Comparison of ENCODE assay signal across 37 cellular contexts in genomic region chr9:26643826-26644225, GRCh38.
"Had no signal": no experiment of that assay in that cellular context is flagged by ENCODE, and none has a peak within 500 bp of the region (broad histone marks: within the 10 kb centered on the region; RNA-seq: fewer than 3 reads in every experiment).

No MANE protein-coding gene starts in this region.

- H3K9me3 ChIP-seq: MG63 had no signal

- DNase-seq: Karpas-422, Kasumi-1, MG63, MM.1S, MV-4-11, NCI-H1048, NCI-H1092, NCI-H1092 treated with DMSO at 0.1 percent for 48 hours, NCI-H1105, NCI-H1105 treated with DMSO at 0.1 percent for 48 hours, NCI-H1417, NCI-H1417 treated with DMSO at 0.1 percent for 48 hours, NCI-H1436, NCI-H1436 treated with DMSO at 0.1 percent for 48 hours, NCI-H146, NCI-H1694, NCI-H1694 treated with DMSO at 0.1 percent for 48 hours, NCI-H187, NCI-H187 treated with DMSO at 0.1 percent for 48 hours, NCI-H1930, NCI-H2029, NCI-H2029 treated with DMSO at 0.1 percent for 48 hours, NCI-H2081, NCI-H2081 treated with DMSO at 0.1 percent for 48 hours, NCI-H2107, NCI-H2171, NCI-H2171 treated with DMSO at 0.1 percent for 48 hours, NCI-H2227 treated with DMSO at 0.1 percent for 48 hours, NCI-H226, NCI-H345, NCI-H446, NCI-H446 treated with DMSO at 0.1 percent for 48 hours, NCI-H510A, NCI-H510A treated with DMSO at 0.1 percent for 48 hours, NCI-H524, NCI-H524 treated with DMSO at 0.1 percent for 48 hours had no signal

- H3K36me3 ChIP-seq: MG63 had no signal

- H3K27me3 ChIP-seq: MG63 had no signal

- H3K9ac ChIP-seq: KMS-11 had no signal

- H3K4me2 ChIP-seq: KMS-11 had no signal

- H3K4me3 ChIP-seq: MG63 had no signal

- H3K27ac ChIP-seq: KMS-11 had no signal
